Comparison of ENCODE assay signal across 2 cellular contexts in genomic region chr2:25710750-25711149, GRCh38.
A peak's percentile ranks its signal among the peaks of the same experiment; 100 is the strongest.
TF ChIP-seq lines count a peak whose summit lies in the region.

No MANE protein-coding gene starts in this region.

TF ChIP-seq in HepG2, 621 proteins besides CTCF, POLR2A, EP300 and RAD21:
- TF ChIP-seq ISL2 (CRISPR knock-in tag; IDR thresholded peaks at IDR 0.05), result 0 out of 2 replicates have a peak, but pooled peaks have one; percentile 16
- TF ChIP-seq YEATS4 (CRISPR knock-in tag; IDR thresholded peaks at IDR 0.05; ENCODE audit: borderline replicate concordance), result no peak

TF ChIP-seq in GM12878, 131 proteins besides CTCF, POLR2A, EP300 and RAD21:
- TF ChIP-seq SPI1 (IDR thresholded peaks at IDR 0.05; ENCODE audit: borderline replicate concordance, insufficient read depth, low read depth, low read length) (no peak), ZZZ3 (IDR thresholded peaks at IDR 0.05; ENCODE audit: control insufficient read depth, insufficient read length, low read depth) (no peak), KLF5 (IDR thresholded peaks at IDR 0.05; ENCODE audit: partially characterized antibody) (no peak), USF2 (IDR thresholded peaks at IDR 0.05; ENCODE audit: borderline replicate concordance, low read depth, low read length) (no peak)
- TF ChIP-seq, protein P1, sequence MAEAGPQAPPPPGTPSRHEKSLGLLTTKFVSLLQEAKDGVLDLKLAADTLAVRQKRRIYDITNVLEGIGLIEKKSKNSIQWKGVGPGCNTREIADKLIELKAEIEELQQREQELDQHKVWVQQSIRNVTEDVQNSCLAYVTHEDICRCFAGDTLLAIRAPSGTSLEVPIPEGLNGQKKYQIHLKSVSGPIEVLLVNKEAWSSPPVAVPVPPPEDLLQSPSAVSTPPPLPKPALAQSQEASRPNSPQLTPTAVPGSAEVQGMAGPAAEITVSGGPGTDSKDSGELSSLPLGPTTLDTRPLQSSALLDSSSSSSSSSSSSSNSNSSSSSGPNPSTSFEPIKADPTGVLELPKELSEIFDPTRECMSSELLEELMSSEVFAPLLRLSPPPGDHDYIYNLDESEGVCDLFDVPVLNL (IDR thresholded peaks at IDR 0.05; ENCODE audit: low read depth, low read length), result no peak
